In genomic region chr3:190513409-190514162, GRCh38 we compare ENCODE assay signal across 8 cellular contexts. TPM values are rescaled to one million over a fixed set of nuclear protein-coding genes. Genes with fewer than 3 reads are reported as not detected.
DNase-seq lines count a peak whose midpoint lies in the region; ATAC-seq, FAIRE-seq and TF ChIP-seq lines count a peak whose summit lies in the region.

TSS of gene IL1RAP (plus strand) at chr3:190514085. CDS start at chr3:190564290, 50,205 bp downstream.

- H3K27me3 ChIP-seq in left ventricle myocardium inferior (ENCODE audit: low read depth), result no peaks in the 10 kb centered on the region
- H3K27me3 ChIP-seq in psoas muscle (ENCODE audit: insufficient read depth in 3 of 3, low read length in 2 of 3), result no peaks in the 10 kb centered on the region

- peak within 1 kb of the TSS; percentile 88 for H3K27ac ChIP-seq in left ventricle myocardium inferior (replicated peaks)
- H3K27ac ChIP-seq in psoas muscle, result peak within 1 kb of the TSS; percentile 78

- FAIRE-seq in urothelium cell line (lab: Jason Lieb, UNC), result peak; percentile 93

- 1 to 3% (median 2%) methylated on average over 56 to 64 of the region's 64 CpGs for WGBS in psoas muscle, 3 donors

- TF ChIP-seq CTCF in GM12873 (IDR thresholded peaks at IDR 0.05; ENCODE audit: insufficient read depth, low read depth, low read length, missing control alignments), result peak; percentile 49
- peak; percentile 88 for TF ChIP-seq CTCF in left ventricle myocardium inferior (IDR thresholded peaks at IDR 0.05; ENCODE audit: borderline replicate concordance)
- TF ChIP-seq CTCF in psoas muscle (IDR thresholded peaks at IDR 0.05), result peak; percentile 81

- intact Hi-C loops in T-helper 1 cell treated with Interleukin-12 subunit alpha and Interleukin-12 subunit beta and Interleukin-4 antibody, amounts not matched to agents 30 ng/mL and 1 ng/mL, for 36 hours (cut with micrococcal nuclease), result loop anchor here (1.0 to 10.0 kb wide), 9 partner anchors 53 to 1725 kb away; partner anchors contain the start of gene GMNC
- intact Hi-C loops in left ventricle myocardium inferior (cut with micrococcal nuclease), result no loop called here
- intact Hi-C loops in psoas muscle (cut with DNase I), result no loop called here

- H3K4me3 ChIP-seq in left ventricle myocardium inferior (peak within 1 kb of the TSS; percentile 87), psoas muscle (peak within 1 kb of the TSS; percentile 77)

- DNase-seq in NCI-H1105 (lab: John Stamatoyannopoulos, UW) (peak; percentile 91), amniotic stem cell (lab: John Stamatoyannopoulos, UW) (peak; percentile 89), left ventricle myocardium inferior (peak; percentile 91), psoas muscle (peak; percentile 93 to 94), urothelium cell line (ENCODE audit: low spot score) (peak; percentile 95)

- H3K9me3 ChIP-seq in left ventricle myocardium inferior (replicated peaks) (no peaks in the 10 kb centered on the region), psoas muscle (no peaks in the 10 kb centered on the region)

- no peaks in the 10 kb centered on the region for H3K36me3 ChIP-seq in left ventricle myocardium inferior
- H3K36me3 ChIP-seq in psoas muscle (ENCODE audit: insufficient read depth in 1 of 2, low read depth in 1 of 2), result no peaks in the 10 kb centered on the region

- H3K4me1 ChIP-seq in left ventricle myocardium inferior (peaks cover 31% of the 10 kb centered on the region), psoas muscle (peaks cover 8% of the 10 kb centered on the region)

- ATAC-seq in HG02642 (IDR thresholded peaks at IDR 0.05; ENCODE audit: poor library complexity, unreplicated experiment) (peak; percentile 100), psoas muscle (peak; percentile 97 to 98 (median 98))

RNA-seq across cellular contexts. Expression of gene IL1RAP, which starts in this region (rescaled TPM):
- total RNA-seq in T-helper 1 cell treated with Interleukin-12 subunit alpha and Interleukin-12 subunit beta and Interleukin-4 antibody, amounts not matched to agents 30 ng/mL and 1 ng/mL, for 36 hours, result 17.6 and 20.2 TPM in 2 replicates
- 5.1 TPM for total RNA-seq in left ventricle myocardium inferior
- total RNA-seq in psoas muscle, result 1 to 10 TPM; 2.1 to 5.2 (median 4.6) TPM
- 1 to 10 TPM in 2 of 3 donors, under 1 TPM in 1; 0.70 to 6.3 (median 1.1) TPM for polyA plus RNA-seq in psoas muscle

Comparison
In these comparisons a context has a peak if more than half of its experiments do, and no peak if none do; other contexts are left out.
1. Peak in every context shown above with its lines: DNase-seq, ATAC-seq, H3K4me3 ChIP-seq and H3K27ac ChIP-seq.